ENCODE assay signal across 9 cellular contexts in the genomic region with DNA sequence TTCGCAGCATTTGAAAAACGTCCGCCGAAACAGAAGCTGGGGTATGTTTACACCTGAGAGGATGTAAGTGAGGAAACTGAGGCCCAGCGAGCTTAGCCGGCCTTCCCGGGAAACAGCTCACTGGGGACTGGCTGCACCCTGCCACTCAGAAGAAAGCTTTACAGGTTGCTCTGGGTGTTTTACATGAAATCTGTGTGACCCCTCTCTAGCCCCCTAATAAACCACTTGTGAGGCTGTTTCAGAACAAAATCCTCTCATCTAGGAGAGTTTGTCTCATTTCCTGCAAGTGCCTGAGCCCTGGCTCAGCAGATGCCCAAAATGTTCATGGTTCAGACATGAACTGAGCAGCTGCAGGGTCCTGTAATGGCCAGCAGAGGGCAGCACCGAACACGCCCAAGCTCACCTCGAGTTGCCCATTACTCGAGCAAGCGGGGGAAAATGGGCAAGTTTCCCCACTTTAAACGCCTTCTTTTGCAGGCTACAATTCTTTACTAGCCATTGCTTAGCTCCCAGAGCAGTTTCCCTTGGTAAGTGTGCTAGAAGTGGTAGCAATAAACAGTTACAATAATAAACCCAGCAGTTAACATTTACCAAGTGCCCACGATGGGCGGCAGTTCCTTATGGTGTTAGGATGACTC.
A peak's percentile ranks its signal among the peaks of the same experiment; 100 is the strongest.
DNase-seq lines count a peak whose midpoint lies in the region; ATAC-seq, FAIRE-seq and TF ChIP-seq lines count a peak whose summit lies in the region.
"Had no signal": no experiment of that assay in that cellular context is flagged by ENCODE, and none has a peak within 500 bp of the region (broad histone marks: within the 10 kb centered on the region; RNA-seq: fewer than 3 reads in every experiment).

No MANE protein-coding gene starts in this region.

- no peak overlapping the region for H3K27ac Mint-ChIP-seq in activated T-cell treated with anti-CD3 and anti-CD28 coated beads, Interleukin-2, amount 50 U/mL, for 72 hours
- H3K27ac Mint-ChIP-seq: activated naive CD8-positive, alpha-beta T cell had no signal

- TF ChIP-seq EP300 in Ishikawa (IDR thresholded peaks at IDR 0.05; ENCODE audit: borderline replicate concordance) (no peak), neural cell (conservative IDR thresholded peaks at IDR 0.05; ENCODE audit: poor library complexity, severe bottlenecking) (no peak)

- H3K36me3 ChIP-seq in neural cell (ENCODE audit: insufficient read depth, low read length) = no peaks in the 10 kb centered on the region

- peak; percentile 79 to 80 for ATAC-seq in activated T-cell treated with anti-CD3 and anti-CD28 coated beads, Interleukin-2, amount 50 U/mL, for 72 hours (replicated peaks in 1 of 2)
- ATAC-seq in GM21529 (IDR thresholded peaks at IDR 0.05; ENCODE audit: unreplicated experiment) = no peak

- H3K36me3 Mint-ChIP-seq in activated T-cell treated with anti-CD3 and anti-CD28 coated beads, Interleukin-2, amount 50 U/mL, for 72 hours (ENCODE audit: insufficient read depth in 2 of 2) = no peaks in the 10 kb centered on the region
- H3K36me3 Mint-ChIP-seq: activated naive CD8-positive, alpha-beta T cell had no signal

- no peak overlapping the region for H3K4me3 ChIP-seq in neural cell (ENCODE audit: low read length)

- no peak overlapping the region for H3K4me3 Mint-ChIP-seq in activated T-cell treated with anti-CD3 and anti-CD28 coated beads, Interleukin-2, amount 50 U/mL, for 72 hours
- H3K4me3 Mint-ChIP-seq: activated naive CD8-positive, alpha-beta T cell had no signal

- peaks cover 17% of the 10 kb centered on the region for H3K27me3 Mint-ChIP-seq in activated T-cell treated with anti-CD3 and anti-CD28 coated beads, Interleukin-2, amount 50 U/mL, for 72 hours (ENCODE audit: low read depth)
- H3K27me3 Mint-ChIP-seq: activated naive CD8-positive, alpha-beta T cell had no signal

- TF ChIP-seq RAD21 in Ishikawa (IDR thresholded peaks at IDR 0.05; ENCODE audit: low read depth) = peak; percentile 91
- peak; percentile 86 for TF ChIP-seq RAD21 in neural cell (conservative IDR thresholded peaks at IDR 0.05)

- H3F3A ChIP-seq in neural cell (ENCODE audit: insufficient read depth, low read length, poor library complexity, severe bottlenecking) = no peaks in the 10 kb centered on the region

- no peak overlapping the region for H2AFZ ChIP-seq in neural cell (ENCODE audit: low read depth, low read length)

- H3K9me3 Mint-ChIP-seq in activated T-cell treated with anti-CD3 and anti-CD28 coated beads, Interleukin-2, amount 50 U/mL, for 72 hours = peaks cover 0 to 2% of the 10 kb centered on the region in 2 donors

- no peaks in the 10 kb centered on the region for H3K4me1 Mint-ChIP-seq in activated T-cell treated with anti-CD3 and anti-CD28 coated beads, Interleukin-2, amount 50 U/mL, for 72 hours (ENCODE audit: low read depth)

- no peak overlapping the region for H3K27ac ChIP-seq in neural cell (ENCODE audit: low read length)

- H3K9ac ChIP-seq in neural cell (ENCODE audit: low read length) = no peak overlapping the region

- peak; percentile 65 for FAIRE-seq in RCC 7860 (lab: Jason Lieb, UNC)

- TF ChIP-seq CTCF in neural cell (IDR thresholded peaks at IDR 0.05; ENCODE audit: poor library complexity, severe bottlenecking) = peak; percentile 93

- H3K9me2 ChIP-seq in neural cell (ENCODE audit: insufficient read depth, low read length) = no peaks in the 10 kb centered on the region

- H4K20me1 ChIP-seq in neural cell (ENCODE audit: insufficient read depth) = no peaks in the 10 kb centered on the region

- no peaks in the 10 kb centered on the region for H3K27me3 ChIP-seq in neural cell (ENCODE audit: insufficient read depth, low read depth, low read length)

- no peak overlapping the region for H3K4me2 ChIP-seq in neural cell (ENCODE audit: low read length)

- no peaks in the 10 kb centered on the region for H3K9me3 ChIP-seq in neural cell (ENCODE audit: low read length)

- H3K79me2 ChIP-seq in neural cell (replicated peaks; ENCODE audit: insufficient read depth, low read length) = no peaks in the 10 kb centered on the region

- DNase-seq in DMS53 treated with DMSO at 0.1 percent for 48 hours (lab: John Stamatoyannopoulos, UW; ENCODE audit: unreplicated experiment) (peak; percentile 73), RCC 7860 (ENCODE audit: low spot score) (peak; percentile 64), fibroblast of peridontal ligament (ENCODE audit: extremely low read depth) (peak; percentile 87)
- peak; percentile 67 to 71 for DNase-seq in activated T-cell treated with anti-CD3 and anti-CD28 coated beads, Interleukin-2, amount 50 U/mL, for 72 hours
- DNase-seq in stimulated activated naive CD4-positive, alpha-beta T cell (lab: John Stamatoyannopoulos, UW) = peak; percentile 33 to 75 (median 56)

TF ChIP-seq in Ishikawa, 13 proteins besides CTCF, POLR2A, EP300 and RAD21:
- TF ChIP-seq, protein P1, sequence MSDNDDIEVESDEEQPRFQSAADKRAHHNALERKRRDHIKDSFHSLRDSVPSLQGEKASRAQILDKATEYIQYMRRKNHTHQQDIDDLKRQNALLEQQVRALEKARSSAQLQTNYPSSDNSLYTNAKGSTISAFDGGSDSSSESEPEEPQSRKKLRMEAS (IDR thresholded peaks at IDR 0.05) = 0 out of 2 replicates have a peak, but pooled peaks have one; percentile 10
- TF ChIP-seq ZBTB7A (IDR thresholded peaks at IDR 0.05; ENCODE audit: low read depth) = no peak

TF ChIP-seq in neural cell, 6 proteins besides CTCF, POLR2A, EP300 and RAD21:
- TF ChIP-seq, protein P2, sequence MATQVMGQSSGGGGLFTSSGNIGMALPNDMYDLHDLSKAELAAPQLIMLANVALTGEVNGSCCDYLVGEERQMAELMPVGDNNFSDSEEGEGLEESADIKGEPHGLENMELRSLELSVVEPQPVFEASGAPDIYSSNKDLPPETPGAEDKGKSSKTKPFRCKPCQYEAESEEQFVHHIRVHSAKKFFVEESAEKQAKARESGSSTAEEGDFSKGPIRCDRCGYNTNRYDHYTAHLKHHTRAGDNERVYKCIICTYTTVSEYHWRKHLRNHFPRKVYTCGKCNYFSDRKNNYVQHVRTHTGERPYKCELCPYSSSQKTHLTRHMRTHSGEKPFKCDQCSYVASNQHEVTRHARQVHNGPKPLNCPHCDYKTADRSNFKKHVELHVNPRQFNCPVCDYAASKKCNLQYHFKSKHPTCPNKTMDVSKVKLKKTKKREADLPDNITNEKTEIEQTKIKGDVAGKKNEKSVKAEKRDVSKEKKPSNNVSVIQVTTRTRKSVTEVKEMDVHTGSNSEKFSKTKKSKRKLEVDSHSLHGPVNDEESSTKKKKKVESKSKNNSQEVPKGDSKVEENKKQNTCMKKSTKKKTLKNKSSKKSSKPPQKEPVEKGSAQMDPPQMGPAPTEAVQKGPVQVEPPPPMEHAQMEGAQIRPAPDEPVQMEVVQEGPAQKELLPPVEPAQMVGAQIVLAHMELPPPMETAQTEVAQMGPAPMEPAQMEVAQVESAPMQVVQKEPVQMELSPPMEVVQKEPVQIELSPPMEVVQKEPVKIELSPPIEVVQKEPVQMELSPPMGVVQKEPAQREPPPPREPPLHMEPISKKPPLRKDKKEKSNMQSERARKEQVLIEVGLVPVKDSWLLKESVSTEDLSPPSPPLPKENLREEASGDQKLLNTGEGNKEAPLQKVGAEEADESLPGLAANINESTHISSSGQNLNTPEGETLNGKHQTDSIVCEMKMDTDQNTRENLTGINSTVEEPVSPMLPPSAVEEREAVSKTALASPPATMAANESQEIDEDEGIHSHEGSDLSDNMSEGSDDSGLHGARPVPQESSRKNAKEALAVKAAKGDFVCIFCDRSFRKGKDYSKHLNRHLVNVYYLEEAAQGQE (IDR thresholded peaks at IDR 0.05; ENCODE audit: borderline replicate concordance) = no peak
- TF ChIP-seq MXI1 (conservative IDR thresholded peaks at IDR 0.05; ENCODE audit: poor library complexity, severe bottlenecking) = no peak
- peak; percentile 96 for TF ChIP-seq SMC3 (conservative IDR thresholded peaks at IDR 0.05; ENCODE audit: poor library complexity)
- no peak for TF ChIP-seq TAF1 (IDR thresholded peaks at IDR 0.05; ENCODE audit: low read depth)
- TF ChIP-seq EZH2 (IDR thresholded peaks at IDR 0.05; ENCODE audit: borderline replicate concordance, insufficient read depth, low read length, poor library complexity, severe bottlenecking) = no peak
- TF ChIP-seq POLR2AphosphoS5 (IDR thresholded peaks at IDR 0.05) = no peak
